8 cellular contexts compared by ENCODE assay signal in the genomic region with DNA sequence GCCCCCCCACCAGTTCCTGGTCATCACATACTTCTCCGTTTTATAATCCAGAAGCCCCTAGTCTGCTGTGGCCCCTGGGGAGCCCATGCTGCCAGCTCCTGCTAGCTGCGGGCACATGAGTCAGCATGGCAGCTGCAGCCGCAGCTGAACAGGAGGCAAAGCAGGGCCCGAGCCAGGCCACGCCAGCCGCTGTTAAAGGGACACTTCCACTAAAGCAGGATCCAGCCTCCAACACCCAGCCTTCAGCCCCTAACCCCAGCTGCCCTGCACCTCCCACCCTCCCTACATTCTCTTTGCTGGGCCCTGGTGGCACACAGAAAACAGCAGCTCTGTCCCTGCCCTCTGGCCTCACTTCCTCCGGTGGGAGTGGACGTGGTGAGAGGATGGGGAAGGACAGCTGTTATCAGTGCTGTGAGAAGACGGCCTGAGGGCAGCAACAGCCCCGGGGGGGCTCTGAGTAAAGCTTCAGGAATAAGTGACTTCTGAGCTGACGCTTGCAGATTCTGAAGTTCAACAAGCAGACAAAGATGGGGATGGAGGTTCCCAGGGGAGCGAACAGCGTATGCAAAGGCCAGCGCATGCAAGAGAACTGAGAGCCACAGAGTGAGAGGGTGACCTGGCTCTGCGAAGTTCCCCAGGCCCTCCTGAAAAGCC. TPM values are rescaled to one million over a fixed set of nuclear protein-coding genes. Genes with fewer than 3 reads are reported as not detected.
DNase-seq lines count a peak whose midpoint lies in the region; ATAC-seq, FAIRE-seq and TF ChIP-seq lines count a peak whose summit lies in the region.
"Had no signal": no experiment of that assay in that cellular context is flagged by ENCODE, and none has a peak within 500 bp of the region (broad histone marks: within the 10 kb centered on the region; RNA-seq: fewer than 3 reads in every experiment).

No MANE protein-coding gene starts in this region.

- ATAC-seq in K562 = peak; percentile 3; the same call in 2 of the 3 replicates
- no peak for ATAC-seq in GM18858 (IDR thresholded peaks at IDR 0.05; ENCODE audit: unreplicated experiment)

- H3K79me2 ChIP-seq in K562 (ENCODE audit: control insufficient read depth, insufficient read depth, low read length) = no peaks in the 10 kb centered on the region

- peak overlapping the region; percentile 53 for H3K4me2 ChIP-seq in K562 (ENCODE audit: insufficient read depth, low read length)

- WGBS in K562 (ENCODE audit: insufficient coverage, low coverage, missing lambda C conversion rate) = 20% methylated on average over 15 of the region's 15 CpGs
- WGBS in suprapubic skin = 13% methylated on average over 15 of the region's 15 CpGs

- TF ChIP-seq EP300 in K562 (IDR thresholded peaks at IDR 0.05; ENCODE audit: low read length) (no peak), suprapubic skin (IDR thresholded peaks at IDR 0.05) (no peak)

- H3K27me3 ChIP-seq in K562 (ENCODE audit: control insufficient read depth in 2 of 2, insufficient read depth in 2 of 2, low read length in 2 of 2) (peaks cover 25 to 57% of the 10 kb centered on the region in 2 experiments; a peak in 4 of 5 replicates), suprapubic skin (no peaks in the 10 kb centered on the region)

- no peak for TF ChIP-seq RAD21 in K562 (CRISPR knock-in tag; conservative IDR thresholded peaks at IDR 0.05 in 1 of 2, IDR thresholded peaks at IDR 0.05 in 1 of 2)

- BruUV-seq in K562 (replicated peaks; lab: Mats Ljungman, UMichigan) = no TSS peak

- POLR2A ChIA-PET in K562 (lab: Yijun Ruan, JAX) = interaction anchor here (0.6 to 12.9 kb wide), 11 partner anchors 10 to 1489 kb away, joined by 3 to 120 read pairs (median 4); partner anchors contain the start of genes P2RX6 and SLC7A4

- H3K36me3 ChIP-seq in ES-I3 (ENCODE audit: insufficient read depth, low read length) (no peaks in the 10 kb centered on the region), K562 (ENCODE audit: control insufficient read depth, insufficient read depth, low read length) (no peaks in the 10 kb centered on the region), suprapubic skin (no peaks in the 10 kb centered on the region)

- H3K27ac ChIP-seq in K562 (ENCODE audit: extremely low read depth, low read depth, low read length) (no peak overlapping the region), suprapubic skin (no peak overlapping the region)

- H2AFZ ChIP-seq in K562 (ENCODE audit: low read depth, low read length) = no peak overlapping the region

- in situ Hi-C loops in K562 (cut with MboI) = no loop called here

- DNase-seq in MV-4-11 (lab: John Stamatoyannopoulos, UW) = peak; percentile 79
- peak; percentile 66 to 75 (median 73) for DNase-seq in K562 (ENCODE audit: extremely low read depth in 1 of 4, low spot score in 3 of 4)
- DNase-seq in kidney tubule cell (ENCODE audit: low spot score) = peak; percentile 13
- no peak for DNase-seq in suprapubic skin (ENCODE audit: low spot score in 2 of 2)
- DNase-seq in GM20000 (ENCODE audit: low spot score) = no peak

- H4K20me1 ChIP-seq in K562 (replicated peaks; ENCODE audit: control insufficient read depth, insufficient read depth, low read length) = peaks cover 20% of the 10 kb centered on the region

- H3K9ac ChIP-seq in ES-I3 (ENCODE audit: low read depth, low read length) (peak overlapping the region; percentile 29; the same call in 1 of the 2 replicates), K562 (ENCODE audit: insufficient read depth in 1 of 2, low read depth in 2 of 2, low read length in 2 of 2) (peak overlapping the region in 1 of 2 experiments; percentile 24; a peak in 2 of 4 replicates)

- intact Hi-C loops in K562 (cut with micrococcal nuclease) = loop anchor here (2.0 to 5.0 kb wide), 3 partner anchors 14 to 83 kb away; no protein-coding TSS in a partner anchor

- no peak; a peak in 1 of 6 replicates for TF ChIP-seq CTCF in K562 (IDR thresholded peaks at IDR 0.05 in 2 of 3, conservative IDR thresholded peaks at IDR 0.05 in 1 of 3; ENCODE audit: insufficient read depth in 2 of 3, low read depth in 1 of 3, low read length in 3 of 3)
- no peak for TF ChIP-seq CTCF in suprapubic skin (IDR thresholded peaks at IDR 0.05)
- no peak for TF ChIP-seq CTCF in GM20000 (IDR thresholded peaks at IDR 0.05; ENCODE audit: extremely low read depth, missing control alignments)

- no peaks in the 10 kb centered on the region for H3K9me1 ChIP-seq in K562 (ENCODE audit: control insufficient read depth, insufficient read depth, low read length)

- H3K9me3 ChIP-seq in ES-I3 (ENCODE audit: control insufficient read depth, insufficient read depth, low read length) = no peaks in the 10 kb centered on the region
- no peaks in the 10 kb centered on the region for H3K9me3 ChIP-seq in K562 (replicated peaks; ENCODE audit: control insufficient read depth, insufficient read depth, low read depth, low read length)
- no peaks in the 10 kb centered on the region for H3K9me3 ChIP-seq in suprapubic skin

- CTCF ChIA-PET in K562 (lab: Yijun Ruan, JAX; ENCODE audit: low intra/inter-chr PET ratio) = no interaction called here

- no peak overlapping the region for H3K4me3 ChIP-seq in K562
- H3K4me3 ChIP-seq in suprapubic skin = peak overlapping the region; percentile 41

- FAIRE-seq in K562 (lab: Jason Lieb, UNC) = no peak

- TF ChIP-seq POLR2A in K562 (conservative IDR thresholded peaks at IDR 0.05) = no peak
- no peak for TF ChIP-seq POLR2A in suprapubic skin (IDR thresholded peaks at IDR 0.05)

- H3K4me1 ChIP-seq in ES-I3 (ENCODE audit: insufficient read depth, low read length) (peaks cover 11% of the 10 kb centered on the region; the same call in 1 of the 2 replicates), K562 (replicated peaks in 1 of 2; ENCODE audit: control insufficient read depth in 2 of 2, insufficient read depth in 2 of 2, low read length in 2 of 2) (peaks cover 23 to 38% of the 10 kb centered on the region in 2 experiments), suprapubic skin (peaks cover 21% of the 10 kb centered on the region)

RNA-seq across cellular contexts. Expression of gene LRRC74B, which starts 0.7 kb away (rescaled TPM):
- 0.16 and 0.28 TPM in 2 replicates for total RNA-seq in K562 (2011; cell fraction: chromatin; rRNA removed; ENCODE audit: low replicate concordance)
- total RNA-seq in K562 (2011; cell fraction: nucleolus; rRNA removed) = 0.26 TPM in 1 of 2 replicates, not detected in the other
- not detected in 2 replicates for total RNA-seq in K562 (2011; cell fraction: nucleoplasm; rRNA removed)
- total RNA-seq in K562 (2014; rRNA removed) = not detected in 2 replicates
- not detected in 2 replicates for total RNA-seq in K562 (2014; rRNA removed; fragmentation: Illumina TruSeq; extraction: Trizol)
- not detected in 2 replicates for total RNA-seq in K562 (2015; rRNA removed; fragmentation: Illumina TruSeq; extraction: Trizol)
- total RNA-seq in K562 (2021) = not detected in 2 replicates
- not detected in 2 replicates for polyA plus RNA-seq in K562 (2011; rRNA removed)
- 0.01 TPM in 2 replicates for polyA plus RNA-seq in K562 (2011; cell fraction: cytosol; rRNA removed)
- polyA plus RNA-seq in K562 (2011; cell fraction: nucleus; rRNA removed) = 0.03 and 0.11 TPM in 2 replicates
- polyA plus RNA-seq in K562 (2012) = 0.21 TPM in 1 of 2 replicates, not detected in the other
- not detected in 2 replicates for polyA plus RNA-seq in K562 (2014; fragmentation: Illumina TruSeq; extraction: Trizol)
- not detected for polyA plus RNA-seq in K562 (2014; fragmentation: Nextera tagmentation; extraction: Ambion mirVana)
- polyA plus RNA-seq in K562 (2014; rRNA removed) = 0.04 TPM in 1 of 2 replicates, not detected in the other
- not detected in 2 replicates for polyA minus RNA-seq in K562 (2011; rRNA and poly(A)+ RNA removed)
- polyA minus RNA-seq in K562 (2011; cell fraction: cytosol; rRNA and poly(A)+ RNA removed) = not detected in 2 replicates
- not detected in 2 replicates for polyA minus RNA-seq in K562 (2011; cell fraction: nucleus; rRNA and poly(A)+ RNA removed)
- not detected for total RNA-seq in suprapubic skin
- total RNA-seq: T-helper 2 cell treated with Interferon-gamma antibody and Interleukin-4, amounts not matched to agents 100 ng/mL and 5 ng/mL, for 36 hours had no signal

RNA-seq across cellular contexts. Expression of gene SLC7A4, which starts 12.7 kb away (rescaled TPM):
- total RNA-seq in K562 (2011; cell fraction: chromatin; rRNA removed; ENCODE audit: low replicate concordance) = not detected in 2 replicates
- total RNA-seq in K562 (2011; cell fraction: nucleolus; rRNA removed) = not detected in 2 replicates
- not detected in 2 replicates for total RNA-seq in K562 (2011; cell fraction: nucleoplasm; rRNA removed)
- total RNA-seq in K562 (2014; rRNA removed) (not detected in 2 replicates), K562 (2014; rRNA removed; fragmentation: Illumina TruSeq; extraction: Trizol) (not detected in 2 replicates), K562 (2015; rRNA removed; fragmentation: Illumina TruSeq; extraction: Trizol) (not detected in 2 replicates), K562 (2021) (not detected in 2 replicates), suprapubic skin (1 to 10 TPM in 3 of 4 donors, under 1 TPM in 1; 0.48 to 2.2 (median 1.6) TPM)
- polyA plus RNA-seq in K562 (2011; rRNA removed) (not detected in 2 replicates), K562 (2014; fragmentation: Illumina TruSeq; extraction: Trizol) (not detected in 2 replicates), K562 (2014; fragmentation: Nextera tagmentation; extraction: Ambion mirVana) (not detected), K562 (2014; rRNA removed) (not detected in 2 replicates)
- polyA plus RNA-seq in K562 (2011; cell fraction: cytosol; rRNA removed) = 0.07 TPM in 1 of 2 replicates, not detected in the other
- not detected in 2 replicates for polyA plus RNA-seq in K562 (2011; cell fraction: nucleus; rRNA removed)
- 0.03 and 0.14 TPM in 2 replicates for polyA plus RNA-seq in K562 (2012)
- not detected in 2 replicates for polyA minus RNA-seq in K562 (2011; rRNA and poly(A)+ RNA removed)
- polyA minus RNA-seq in K562 (2011; cell fraction: cytosol; rRNA and poly(A)+ RNA removed) = not detected in 2 replicates
- polyA minus RNA-seq in K562 (2011; cell fraction: nucleus; rRNA and poly(A)+ RNA removed) = not detected in 2 replicates
- total RNA-seq: T-helper 2 cell treated with Interferon-gamma antibody and Interleukin-4, amounts not matched to agents 100 ng/mL and 5 ng/mL, for 36 hours had no signal

RNA-seq across cellular contexts. Expression of gene P2RX6, which starts 30.1 kb away (rescaled TPM):
- total RNA-seq in K562 (2011; cell fraction: chromatin; rRNA removed; ENCODE audit: low replicate concordance) = 8.3 and 26.4 TPM in 2 replicates
- 15.5 and 19.3 TPM in 2 replicates for total RNA-seq in K562 (2011; cell fraction: nucleolus; rRNA removed)
- 13.6 and 14.4 TPM in 2 replicates for total RNA-seq in K562 (2011; cell fraction: nucleoplasm; rRNA removed)
- total RNA-seq in K562 (2014; rRNA removed) = 1.5 and 1.9 TPM in 2 replicates
- total RNA-seq in K562 (2014; rRNA removed; fragmentation: Illumina TruSeq; extraction: Trizol) = 0.77 and 1.0 TPM in 2 replicates
- total RNA-seq in K562 (2015; rRNA removed; fragmentation: Illumina TruSeq; extraction: Trizol) = 1.6 and 1.7 TPM in 2 replicates
- 2.3 and 2.7 TPM in 2 replicates for total RNA-seq in K562 (2021)
- polyA plus RNA-seq in K562 (2011; rRNA removed) = 1.2 and 1.5 TPM in 2 replicates
- 1.4 and 2.2 TPM in 2 replicates for polyA plus RNA-seq in K562 (2011; cell fraction: cytosol; rRNA removed)
- polyA plus RNA-seq in K562 (2011; cell fraction: nucleus; rRNA removed) = 16.2 and 34.8 TPM in 2 replicates
- polyA plus RNA-seq in K562 (2012) = 4.7 and 7.9 TPM in 2 replicates
- polyA plus RNA-seq in K562 (2014; fragmentation: Illumina TruSeq; extraction: Trizol) = 1.3 and 1.5 TPM in 2 replicates
- under 1 TPM in 1 of 2 experiments, not detected in 1; 0.01 TPM for polyA plus RNA-seq in K562 (2014; fragmentation: Nextera tagmentation; extraction: Ambion mirVana)
- polyA plus RNA-seq in K562 (2014; rRNA removed) = 3.7 and 3.9 TPM in 2 replicates
- 1.6 and 2.5 TPM in 2 replicates for polyA minus RNA-seq in K562 (2011; rRNA and poly(A)+ RNA removed)
- polyA minus RNA-seq in K562 (2011; cell fraction: cytosol; rRNA and poly(A)+ RNA removed) = 1.0 TPM in 1 of 2 replicates, not detected in the other
- polyA minus RNA-seq in K562 (2011; cell fraction: nucleus; rRNA and poly(A)+ RNA removed) = 5.6 and 7.5 TPM in 2 replicates
- total RNA-seq in suprapubic skin = 1 to 10 TPM in 3 of 4 donors, under 1 TPM in 1; 0.21 to 3.1 (median 1.0) TPM

RNA-seq across cellular contexts. Expression of gene THAP7, which starts 43.1 kb away (rescaled TPM):
- total RNA-seq in K562 (2011; cell fraction: chromatin; rRNA removed; ENCODE audit: low replicate concordance) = 90.2 and 332 TPM in 2 replicates
- 398 and 463 TPM in 2 replicates for total RNA-seq in K562 (2011; cell fraction: nucleolus; rRNA removed)
- 158 and 211 TPM in 2 replicates for total RNA-seq in K562 (2011; cell fraction: nucleoplasm; rRNA removed)
- total RNA-seq in K562 (2014; rRNA removed) = 245 and 323 TPM in 2 replicates
- 32.0 and 35.6 TPM in 2 replicates for total RNA-seq in K562 (2014; rRNA removed; fragmentation: Illumina TruSeq; extraction: Trizol)
- 120 and 129 TPM in 2 replicates for total RNA-seq in K562 (2015; rRNA removed; fragmentation: Illumina TruSeq; extraction: Trizol)
- total RNA-seq in K562 (2021) = 169 and 183 TPM in 2 replicates
- 75.4 and 94.6 TPM in 2 replicates for polyA plus RNA-seq in K562 (2011; rRNA removed)
- 137 and 308 TPM in 2 replicates for polyA plus RNA-seq in K562 (2011; cell fraction: cytosol; rRNA removed)
- polyA plus RNA-seq in K562 (2011; cell fraction: nucleus; rRNA removed) = 202 and 335 TPM in 2 replicates
- polyA plus RNA-seq in K562 (2012) = 114 and 118 TPM in 2 replicates
- polyA plus RNA-seq in K562 (2014; fragmentation: Illumina TruSeq; extraction: Trizol) = 84.1 and 121 TPM in 2 replicates
- polyA plus RNA-seq in K562 (2014; fragmentation: Nextera tagmentation; extraction: Ambion mirVana) = 10 to 100 TPM in 1 of 2 experiments, 1 to 10 TPM in 1; 7.9 to 33.1 TPM
- 263 and 266 TPM in 2 replicates for polyA plus RNA-seq in K562 (2014; rRNA removed)
- 39.0 and 48.5 TPM in 2 replicates for polyA minus RNA-seq in K562 (2011; rRNA and poly(A)+ RNA removed)
- 53.5 and 55.4 TPM in 2 replicates for polyA minus RNA-seq in K562 (2011; cell fraction: cytosol; rRNA and poly(A)+ RNA removed)
- polyA minus RNA-seq in K562 (2011; cell fraction: nucleus; rRNA and poly(A)+ RNA removed) = 261 and 385 TPM in 2 replicates
- 10 to 100 TPM; 33.9 to 57.0 (median 37.4) TPM for total RNA-seq in suprapubic skin

Comparison
In these comparisons a context has a peak if more than half of its experiments do, and no peak if none do; other contexts are left out.
1. DNase-seq: peak in MV-4-11 (single experiment), K562 (4 of 4) and kidney tubule cell (single experiment); none in suprapubic skin (0 of 2) and GM20000 (single experiment).